ENCODE assay signal across 8 cellular contexts in genomic region chr18:79507076-79507545, GRCh38.
A peak's percentile ranks its signal among the peaks of the same experiment; 100 is the strongest.
DNase-seq lines count a peak whose midpoint lies in the region; ATAC-seq and TF ChIP-seq lines count a peak whose summit lies in the region.

No MANE protein-coding gene starts in this region.

- ATAC-seq in HG03521 (IDR thresholded peaks at IDR 0.05; ENCODE audit: unreplicated experiment) (peak; percentile 37), GM18498 (IDR thresholded peaks at IDR 0.05; ENCODE audit: unreplicated experiment) (no peak), HG02623 (IDR thresholded peaks at IDR 0.05; ENCODE audit: unreplicated experiment) (no peak)

- peak overlapping the region; percentile 87 to 93 for H3K27ac ChIP-seq in right atrium auricular region

- no peak for TF ChIP-seq CTCF in right atrium auricular region (IDR thresholded peaks at IDR 0.05)

- peaks cover 8% of the 10 kb centered on the region for H3K27me3 ChIP-seq in adipocyte (replicated peaks; ENCODE audit: control insufficient read depth, insufficient read depth, low read length)
- no peaks in the 10 kb centered on the region for H3K27me3 ChIP-seq in right atrium auricular region

- H3K36me3 ChIP-seq in adipocyte (ENCODE audit: control insufficient read depth, insufficient read depth, low read length, severe bottlenecking) (no peaks in the 10 kb centered on the region), right atrium auricular region (peaks cover 3% of the 10 kb centered on the region)

- peak overlapping the region; percentile 66 for H3K9ac ChIP-seq in adipocyte (ENCODE audit: low read length)

- H3K9me3 ChIP-seq in adipocyte (ENCODE audit: control insufficient read depth, low read length) = no peaks in the 10 kb centered on the region
- no peaks in the 10 kb centered on the region for H3K9me3 ChIP-seq in right atrium auricular region

- H3K4me1 ChIP-seq in adipocyte (ENCODE audit: control insufficient read depth, insufficient read depth, low read length) (peaks cover 26% of the 10 kb centered on the region), right atrium auricular region (peaks cover 0 to 35% of the 10 kb centered on the region in 2 donors)

- H3K4me3 ChIP-seq in adipocyte (ENCODE audit: low read length) (peak overlapping the region; percentile 77), right atrium auricular region (peak overlapping the region; percentile 19 to 44)

- peak; percentile 25 for DNase-seq in CD1c-positive myeloid dendritic cell (ENCODE audit: extremely low spot score)
- no peak for DNase-seq in adipocyte (ENCODE audit: low read depth)
- DNase-seq in right atrium auricular region (ENCODE audit: low spot score) = peak; percentile 89
- DNase-seq in pulmonary artery endothelial cell (ENCODE audit: low read depth, low spot score) = peak; percentile 79
- DNase-seq in SW480 (ENCODE audit: low spot score) = no peak

Comparison
In these comparisons a context has a peak if more than half of its experiments do, and no peak if none do; other contexts are left out.
1. DNase-seq: peak in CD1c-positive myeloid dendritic cell (single experiment), right atrium auricular region (single experiment) and pulmonary artery endothelial cell (single experiment); none in adipocyte (single experiment) and SW480 (single experiment).